1 cellular context compared by ENCODE assay signal in the genomic region with DNA sequence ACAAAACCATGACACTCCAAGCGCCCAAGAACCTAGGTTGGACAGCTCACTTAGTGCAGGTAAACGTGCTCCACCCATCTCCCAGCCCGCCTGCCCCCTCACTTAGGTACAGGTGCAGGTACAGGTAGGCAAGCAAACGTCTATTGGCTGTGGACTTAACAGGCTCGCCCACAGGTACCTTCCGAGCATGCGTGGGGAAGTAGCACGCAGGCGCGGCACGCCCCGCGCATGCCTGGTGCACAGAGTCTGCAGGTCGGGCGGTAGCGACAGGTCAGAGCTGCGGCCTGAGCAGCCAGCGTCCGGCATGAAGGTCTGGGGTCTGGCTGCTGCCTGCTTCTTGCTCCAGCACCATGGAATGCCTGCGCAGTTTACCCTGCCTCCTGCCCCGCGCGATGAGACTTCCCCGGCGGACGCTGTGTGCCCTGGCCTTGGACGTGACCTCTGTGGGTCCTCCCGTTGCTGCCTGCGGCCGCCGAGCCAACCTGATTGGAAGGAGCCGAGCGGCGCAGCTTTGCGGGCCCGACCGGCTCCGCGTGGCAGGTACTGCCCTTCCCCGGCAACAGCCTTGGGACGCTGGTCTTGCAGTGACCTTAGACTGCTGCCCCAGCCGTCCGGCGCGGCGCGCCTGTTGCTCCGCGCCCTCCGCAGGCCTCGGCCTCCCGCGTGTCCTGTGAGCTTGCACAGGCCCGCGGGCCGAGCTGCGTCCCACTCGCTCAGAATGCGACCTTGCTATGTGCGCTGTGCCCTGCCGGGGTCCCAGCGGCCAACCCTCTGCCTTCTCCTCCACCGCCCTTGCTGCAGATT.
A peak's percentile ranks its signal among the peaks of the same experiment; 100 is the strongest.
TF ChIP-seq lines count a peak whose summit lies in the region.

A gene with protein sequence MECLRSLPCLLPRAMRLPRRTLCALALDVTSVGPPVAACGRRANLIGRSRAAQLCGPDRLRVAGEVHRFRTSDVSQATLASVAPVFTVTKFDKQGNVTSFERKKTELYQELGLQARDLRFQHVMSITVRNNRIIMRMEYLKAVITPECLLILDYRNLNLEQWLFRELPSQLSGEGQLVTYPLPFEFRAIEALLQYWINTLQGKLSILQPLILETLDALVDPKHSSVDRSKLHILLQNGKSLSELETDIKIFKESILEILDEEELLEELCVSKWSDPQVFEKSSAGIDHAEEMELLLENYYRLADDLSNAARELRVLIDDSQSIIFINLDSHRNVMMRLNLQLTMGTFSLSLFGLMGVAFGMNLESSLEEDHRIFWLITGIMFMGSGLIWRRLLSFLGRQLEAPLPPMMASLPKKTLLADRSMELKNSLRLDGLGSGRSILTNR (plus strand): TSS at position 240 of the 804 bp plus-strand sequence. CDS start 111 bp downstream, at position 351.

TF ChIP-seq in K562, 482 proteins besides CTCF, POLR2A, EP300 and RAD21 (continued from another document and continues in another):
- TF ChIP-seq, protein P1, sequence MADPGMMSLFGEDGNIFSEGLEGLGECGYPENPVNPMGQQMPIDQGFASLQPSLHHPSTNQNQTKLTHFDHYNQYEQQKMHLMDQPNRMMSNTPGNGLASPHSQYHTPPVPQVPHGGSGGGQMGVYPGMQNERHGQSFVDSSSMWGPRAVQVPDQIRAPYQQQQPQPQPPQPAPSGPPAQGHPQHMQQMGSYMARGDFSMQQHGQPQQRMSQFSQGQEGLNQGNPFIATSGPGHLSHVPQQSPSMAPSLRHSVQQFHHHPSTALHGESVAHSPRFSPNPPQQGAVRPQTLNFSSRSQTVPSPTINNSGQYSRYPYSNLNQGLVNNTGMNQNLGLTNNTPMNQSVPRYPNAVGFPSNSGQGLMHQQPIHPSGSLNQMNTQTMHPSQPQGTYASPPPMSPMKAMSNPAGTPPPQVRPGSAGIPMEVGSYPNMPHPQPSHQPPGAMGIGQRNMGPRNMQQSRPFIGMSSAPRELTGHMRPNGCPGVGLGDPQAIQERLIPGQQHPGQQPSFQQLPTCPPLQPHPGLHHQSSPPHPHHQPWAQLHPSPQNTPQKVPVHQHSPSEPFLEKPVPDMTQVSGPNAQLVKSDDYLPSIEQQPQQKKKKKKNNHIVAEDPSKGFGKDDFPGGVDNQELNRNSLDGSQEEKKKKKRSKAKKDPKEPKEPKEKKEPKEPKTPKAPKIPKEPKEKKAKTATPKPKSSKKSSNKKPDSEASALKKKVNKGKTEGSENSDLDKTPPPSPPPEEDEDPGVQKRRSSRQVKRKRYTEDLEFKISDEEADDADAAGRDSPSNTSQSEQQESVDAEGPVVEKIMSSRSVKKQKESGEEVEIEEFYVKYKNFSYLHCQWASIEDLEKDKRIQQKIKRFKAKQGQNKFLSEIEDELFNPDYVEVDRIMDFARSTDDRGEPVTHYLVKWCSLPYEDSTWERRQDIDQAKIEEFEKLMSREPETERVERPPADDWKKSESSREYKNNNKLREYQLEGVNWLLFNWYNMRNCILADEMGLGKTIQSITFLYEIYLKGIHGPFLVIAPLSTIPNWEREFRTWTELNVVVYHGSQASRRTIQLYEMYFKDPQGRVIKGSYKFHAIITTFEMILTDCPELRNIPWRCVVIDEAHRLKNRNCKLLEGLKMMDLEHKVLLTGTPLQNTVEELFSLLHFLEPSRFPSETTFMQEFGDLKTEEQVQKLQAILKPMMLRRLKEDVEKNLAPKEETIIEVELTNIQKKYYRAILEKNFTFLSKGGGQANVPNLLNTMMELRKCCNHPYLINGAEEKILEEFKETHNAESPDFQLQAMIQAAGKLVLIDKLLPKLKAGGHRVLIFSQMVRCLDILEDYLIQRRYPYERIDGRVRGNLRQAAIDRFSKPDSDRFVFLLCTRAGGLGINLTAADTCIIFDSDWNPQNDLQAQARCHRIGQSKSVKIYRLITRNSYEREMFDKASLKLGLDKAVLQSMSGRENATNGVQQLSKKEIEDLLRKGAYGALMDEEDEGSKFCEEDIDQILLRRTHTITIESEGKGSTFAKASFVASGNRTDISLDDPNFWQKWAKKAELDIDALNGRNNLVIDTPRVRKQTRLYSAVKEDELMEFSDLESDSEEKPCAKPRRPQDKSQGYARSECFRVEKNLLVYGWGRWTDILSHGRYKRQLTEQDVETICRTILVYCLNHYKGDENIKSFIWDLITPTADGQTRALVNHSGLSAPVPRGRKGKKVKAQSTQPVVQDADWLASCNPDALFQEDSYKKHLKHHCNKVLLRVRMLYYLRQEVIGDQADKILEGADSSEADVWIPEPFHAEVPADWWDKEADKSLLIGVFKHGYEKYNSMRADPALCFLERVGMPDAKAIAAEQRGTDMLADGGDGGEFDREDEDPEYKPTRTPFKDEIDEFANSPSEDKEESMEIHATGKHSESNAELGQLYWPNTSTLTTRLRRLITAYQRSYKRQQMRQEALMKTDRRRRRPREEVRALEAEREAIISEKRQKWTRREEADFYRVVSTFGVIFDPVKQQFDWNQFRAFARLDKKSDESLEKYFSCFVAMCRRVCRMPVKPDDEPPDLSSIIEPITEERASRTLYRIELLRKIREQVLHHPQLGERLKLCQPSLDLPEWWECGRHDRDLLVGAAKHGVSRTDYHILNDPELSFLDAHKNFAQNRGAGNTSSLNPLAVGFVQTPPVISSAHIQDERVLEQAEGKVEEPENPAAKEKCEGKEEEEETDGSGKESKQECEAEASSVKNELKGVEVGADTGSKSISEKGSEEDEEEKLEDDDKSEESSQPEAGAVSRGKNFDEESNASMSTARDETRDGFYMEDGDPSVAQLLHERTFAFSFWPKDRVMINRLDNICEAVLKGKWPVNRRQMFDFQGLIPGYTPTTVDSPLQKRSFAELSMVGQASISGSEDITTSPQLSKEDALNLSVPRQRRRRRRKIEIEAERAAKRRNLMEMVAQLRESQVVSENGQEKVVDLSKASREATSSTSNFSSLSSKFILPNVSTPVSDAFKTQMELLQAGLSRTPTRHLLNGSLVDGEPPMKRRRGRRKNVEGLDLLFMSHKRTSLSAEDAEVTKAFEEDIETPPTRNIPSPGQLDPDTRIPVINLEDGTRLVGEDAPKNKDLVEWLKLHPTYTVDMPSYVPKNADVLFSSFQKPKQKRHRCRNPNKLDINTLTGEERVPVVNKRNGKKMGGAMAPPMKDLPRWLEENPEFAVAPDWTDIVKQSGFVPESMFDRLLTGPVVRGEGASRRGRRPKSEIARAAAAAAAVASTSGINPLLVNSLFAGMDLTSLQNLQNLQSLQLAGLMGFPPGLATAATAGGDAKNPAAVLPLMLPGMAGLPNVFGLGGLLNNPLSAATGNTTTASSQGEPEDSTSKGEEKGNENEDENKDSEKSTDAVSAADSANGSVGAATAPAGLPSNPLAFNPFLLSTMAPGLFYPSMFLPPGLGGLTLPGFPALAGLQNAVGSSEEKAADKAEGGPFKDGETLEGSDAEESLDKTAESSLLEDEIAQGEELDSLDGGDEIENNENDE (IDR thresholded peaks at IDR 0.05; ENCODE audit: low read depth, low read length): no peak
- 0 out of 2 replicates have a peak, but pooled peaks have one; percentile 6 for TF ChIP-seq RFX7 (CRISPR knock-in tag; IDR thresholded peaks at IDR 0.05)
- TF ChIP-seq, protein P2, sequence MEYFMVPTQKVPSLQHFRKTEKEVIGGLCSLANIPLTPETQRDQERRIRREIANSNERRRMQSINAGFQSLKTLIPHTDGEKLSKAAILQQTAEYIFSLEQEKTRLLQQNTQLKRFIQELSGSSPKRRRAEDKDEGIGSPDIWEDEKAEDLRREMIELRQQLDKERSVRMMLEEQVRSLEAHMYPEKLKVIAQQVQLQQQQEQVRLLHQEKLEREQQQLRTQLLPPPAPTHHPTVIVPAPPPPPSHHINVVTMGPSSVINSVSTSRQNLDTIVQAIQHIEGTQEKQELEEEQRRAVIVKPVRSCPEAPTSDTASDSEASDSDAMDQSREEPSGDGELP (CRISPR knock-in tag; IDR thresholded peaks at IDR 0.05; ENCODE audit: borderline replicate concordance): peak; percentile 73
- TF ChIP-seq ZNF3 (CRISPR knock-in tag; IDR thresholded peaks at IDR 0.05): no peak
- TF ChIP-seq NFE2 (IDR thresholded peaks at IDR 0.05; ENCODE audit: low read depth): 0 out of 2 replicates have a peak, but pooled peaks have one; percentile 2
- TF ChIP-seq, protein P3, sequence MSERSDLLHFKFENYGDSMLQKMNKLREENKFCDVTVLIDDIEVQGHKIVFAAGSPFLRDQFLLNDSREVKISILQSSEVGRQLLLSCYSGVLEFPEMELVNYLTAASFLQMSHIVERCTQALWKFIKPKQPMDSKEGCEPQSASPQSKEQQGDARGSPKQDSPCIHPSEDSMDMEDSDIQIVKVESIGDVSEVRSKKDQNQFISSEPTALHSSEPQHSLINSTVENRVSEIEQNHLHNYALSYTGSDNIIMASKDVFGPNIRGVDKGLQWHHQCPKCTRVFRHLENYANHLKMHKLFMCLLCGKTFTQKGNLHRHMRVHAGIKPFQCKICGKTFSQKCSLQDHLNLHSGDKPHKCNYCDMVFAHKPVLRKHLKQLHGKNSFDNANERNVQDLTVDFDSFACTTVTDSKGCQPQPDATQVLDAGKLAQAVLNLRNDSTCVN (CRISPR knock-in tag; IDR thresholded peaks at IDR 0.05): no peak
- TF ChIP-seq CHCHD3 (CRISPR knock-in tag; IDR thresholded peaks at IDR 0.05): no peak
- TF ChIP-seq JUND (IDR thresholded peaks at IDR 0.05; ENCODE audit: borderline replicate concordance, low read depth, low read length): 0 out of 2 replicates have a peak, but pooled peaks have one; percentile 4
- TF ChIP-seq JUND (tag; IDR thresholded peaks at IDR 0.05; ENCODE audit: borderline replicate concordance, low read depth, low read length): no peak
- TF ChIP-seq PCBP2 (IDR thresholded peaks at IDR 0.05; ENCODE audit: low read depth, low read length, poor library complexity, severe bottlenecking): no peak
- TF ChIP-seq, protein P4, sequence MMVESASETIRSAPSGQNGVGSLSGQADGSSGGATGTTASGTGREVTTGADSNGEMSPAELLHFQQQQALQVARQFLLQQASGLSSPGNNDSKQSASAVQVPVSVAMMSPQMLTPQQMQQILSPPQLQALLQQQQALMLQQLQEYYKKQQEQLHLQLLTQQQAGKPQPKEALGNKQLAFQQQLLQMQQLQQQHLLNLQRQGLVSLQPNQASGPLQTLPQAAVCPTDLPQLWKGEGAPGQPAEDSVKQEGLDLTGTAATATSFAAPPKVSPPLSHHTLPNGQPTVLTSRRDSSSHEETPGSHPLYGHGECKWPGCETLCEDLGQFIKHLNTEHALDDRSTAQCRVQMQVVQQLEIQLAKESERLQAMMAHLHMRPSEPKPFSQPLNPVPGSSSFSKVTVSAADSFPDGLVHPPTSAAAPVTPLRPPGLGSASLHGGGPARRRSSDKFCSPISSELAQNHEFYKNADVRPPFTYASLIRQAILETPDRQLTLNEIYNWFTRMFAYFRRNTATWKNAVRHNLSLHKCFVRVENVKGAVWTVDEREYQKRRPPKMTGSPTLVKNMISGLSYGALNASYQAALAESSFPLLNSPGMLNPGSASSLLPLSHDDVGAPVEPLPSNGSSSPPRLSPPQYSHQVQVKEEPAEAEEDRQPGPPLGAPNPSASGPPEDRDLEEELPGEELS (CRISPR knock-in tag; IDR thresholded peaks at IDR 0.05; ENCODE audit: borderline replicate concordance): peak; percentile 67; the same call in 1 of the 2 replicates
- TF ChIP-seq CREB1 (IDR thresholded peaks at IDR 0.05): no peak
- peak; percentile 33; the same call in 1 of the 2 replicates for TF ChIP-seq CREB1 (CRISPR knock-in tag; IDR thresholded peaks at IDR 0.05)
- TF ChIP-seq CAMTA2 (CRISPR knock-in tag; conservative IDR thresholded peaks at IDR 0.05): no peak
- TF ChIP-seq ZC3H11A (IDR thresholded peaks at IDR 0.05; ENCODE audit: low read depth, low read length): no peak
- no peak for TF ChIP-seq GATAD2B (IDR thresholded peaks at IDR 0.05; ENCODE audit: borderline replicate concordance)
- TF ChIP-seq GABPA (tag; conservative IDR thresholded peaks at IDR 0.05; ENCODE audit: low read depth): no peak
- TF ChIP-seq CCNT2 (IDR thresholded peaks at IDR 0.05; ENCODE audit: borderline replicate concordance, extremely low read depth, insufficient read length, low read depth, low read length): peak; percentile 35
- TF ChIP-seq, protein P5, sequence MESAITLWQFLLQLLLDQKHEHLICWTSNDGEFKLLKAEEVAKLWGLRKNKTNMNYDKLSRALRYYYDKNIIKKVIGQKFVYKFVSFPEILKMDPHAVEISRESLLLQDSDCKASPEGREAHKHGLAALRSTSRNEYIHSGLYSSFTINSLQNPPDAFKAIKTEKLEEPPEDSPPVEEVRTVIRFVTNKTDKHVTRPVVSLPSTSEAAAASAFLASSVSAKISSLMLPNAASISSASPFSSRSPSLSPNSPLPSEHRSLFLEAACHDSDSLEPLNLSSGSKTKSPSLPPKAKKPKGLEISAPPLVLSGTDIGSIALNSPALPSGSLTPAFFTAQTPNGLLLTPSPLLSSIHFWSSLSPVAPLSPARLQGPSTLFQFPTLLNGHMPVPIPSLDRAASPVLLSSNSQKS (CRISPR knock-in tag; IDR thresholded peaks at IDR 0.05): no peak
- TF ChIP-seq MTA1 (IDR thresholded peaks at IDR 0.05; ENCODE audit: borderline replicate concordance): no peak
- TF ChIP-seq PHB2 (IDR thresholded peaks at IDR 0.05; ENCODE audit: low read depth): no peak
- TF ChIP-seq RBM22 (IDR thresholded peaks at IDR 0.05; ENCODE audit: low read depth, low read length, poor library complexity, severe bottlenecking): peak; percentile 48
- no peak for TF ChIP-seq RFX1 (IDR thresholded peaks at IDR 0.05)
- TF ChIP-seq, protein P6, sequence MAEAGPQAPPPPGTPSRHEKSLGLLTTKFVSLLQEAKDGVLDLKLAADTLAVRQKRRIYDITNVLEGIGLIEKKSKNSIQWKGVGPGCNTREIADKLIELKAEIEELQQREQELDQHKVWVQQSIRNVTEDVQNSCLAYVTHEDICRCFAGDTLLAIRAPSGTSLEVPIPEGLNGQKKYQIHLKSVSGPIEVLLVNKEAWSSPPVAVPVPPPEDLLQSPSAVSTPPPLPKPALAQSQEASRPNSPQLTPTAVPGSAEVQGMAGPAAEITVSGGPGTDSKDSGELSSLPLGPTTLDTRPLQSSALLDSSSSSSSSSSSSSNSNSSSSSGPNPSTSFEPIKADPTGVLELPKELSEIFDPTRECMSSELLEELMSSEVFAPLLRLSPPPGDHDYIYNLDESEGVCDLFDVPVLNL (CRISPR knock-in tag; IDR thresholded peaks at IDR 0.05; ENCODE audit: low read depth): peak; percentile 65
- 0 out of 2 replicates have a peak, but pooled peaks have one; percentile 59 for TF ChIP-seq ZNF431 (CRISPR knock-in tag; IDR thresholded peaks at IDR 0.05)
- no peak for TF ChIP-seq ZNF354B (CRISPR knock-in tag; IDR thresholded peaks at IDR 0.05)
- TF ChIP-seq TSC22D4 (tag; IDR thresholded peaks at IDR 0.05): no peak
- peak; percentile 78; the same call in 1 of the 2 replicates for TF ChIP-seq MBD2 (IDR thresholded peaks at IDR 0.05; ENCODE audit: borderline replicate concordance, low read depth)
- TF ChIP-seq ZFX (CRISPR knock-in tag; IDR thresholded peaks at IDR 0.05): peak; percentile 94
- TF ChIP-seq, protein P7, sequence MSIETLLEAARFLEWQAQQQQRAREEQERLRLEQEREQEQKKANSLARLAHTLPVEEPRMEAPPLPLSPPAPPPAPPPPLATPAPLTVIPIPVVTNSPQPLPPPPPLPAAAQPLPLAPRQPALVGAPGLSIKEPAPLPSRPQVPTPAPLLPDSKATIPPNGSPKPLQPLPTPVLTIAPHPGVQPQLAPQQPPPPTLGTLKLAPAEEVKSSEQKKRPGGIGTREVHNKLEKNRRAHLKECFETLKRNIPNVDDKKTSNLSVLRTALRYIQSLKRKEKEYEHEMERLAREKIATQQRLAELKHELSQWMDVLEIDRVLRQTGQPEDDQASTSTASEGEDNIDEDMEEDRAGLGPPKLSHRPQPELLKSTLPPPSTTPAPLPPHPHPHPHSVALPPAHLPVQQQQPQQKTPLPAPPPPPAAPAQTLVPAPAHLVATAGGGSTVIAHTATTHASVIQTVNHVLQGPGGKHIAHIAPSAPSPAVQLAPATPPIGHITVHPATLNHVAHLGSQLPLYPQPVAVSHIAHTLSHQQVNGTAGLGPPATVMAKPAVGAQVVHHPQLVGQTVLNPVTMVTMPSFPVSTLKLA (conservative IDR thresholded peaks at IDR 0.05): peak in 1 of 2 experiments; percentile 78; a peak in 3 of 4 replicates
